Comparison of ENCODE assay signal across 15 cellular contexts in the genomic region with DNA sequence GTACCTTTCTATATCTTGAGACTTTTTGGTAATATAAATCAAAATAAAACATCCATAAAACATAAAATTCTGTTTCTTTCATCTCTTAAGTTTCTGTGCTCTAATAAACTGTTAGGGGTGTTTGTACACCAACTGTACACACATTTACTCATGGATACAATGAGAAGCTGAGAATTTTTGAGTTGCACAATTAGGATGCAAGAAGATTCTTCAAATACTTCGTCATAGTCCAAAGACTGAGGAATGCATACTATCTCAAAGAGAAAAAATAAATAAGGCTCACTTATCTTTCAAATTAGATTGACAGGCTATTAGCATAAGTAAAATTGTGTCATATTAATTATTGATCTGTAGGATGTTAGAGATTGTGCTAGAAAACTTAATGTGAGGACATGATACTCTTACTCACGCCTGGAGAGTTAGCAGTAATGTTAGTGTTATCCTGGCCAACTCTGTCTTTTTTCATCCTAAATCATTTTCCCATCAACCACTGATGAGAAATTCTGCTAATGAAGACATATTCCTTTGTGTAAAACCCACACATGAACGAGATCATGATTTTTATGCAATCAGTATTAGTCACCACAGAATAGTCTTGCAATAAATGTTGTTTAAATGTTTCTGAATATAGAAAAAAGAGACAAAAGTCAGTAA.
DNase-seq lines count a peak whose midpoint lies in the region; ATAC-seq and TF ChIP-seq lines count a peak whose summit lies in the region.
"Had no signal": no experiment of that assay in that cellular context is flagged by ENCODE, and none has a peak within 500 bp of the region (broad histone marks: within the 10 kb centered on the region; RNA-seq: fewer than 3 reads in every experiment).

No MANE protein-coding gene starts in this region.

- WGBS in gastroesophageal sphincter (ENCODE audit: low coverage in 1 of 2), 2 donors = 41 to 43% methylated on average over 3 of the region's 3 CpGs

- H3K4me2 ChIP-seq in skeletal muscle satellite cell (ENCODE audit: low read length) = peak overlapping the region; percentile 23

- H3K27me3 ChIP-seq in adipocyte (replicated peaks; ENCODE audit: control insufficient read depth, insufficient read depth, low read length) = no peaks in the 10 kb centered on the region
- no peaks in the 10 kb centered on the region for H3K27me3 ChIP-seq in gastroesophageal sphincter
- no peaks in the 10 kb centered on the region for H3K27me3 ChIP-seq in skeletal muscle satellite cell (ENCODE audit: control insufficient read depth, insufficient read depth, low read length)
- H3K27me3 ChIP-seq in WERI-Rb-1 (ENCODE audit: insufficient read depth, low read depth, severe bottlenecking) = peaks cover 52% of the 10 kb centered on the region
- H3K27me3 ChIP-seq: esophagus muscularis mucosa, ovary, transverse colon had no signal

- no peak overlapping the region for H3K9ac ChIP-seq in adipocyte (ENCODE audit: low read length)
- H3K9ac ChIP-seq in skeletal muscle satellite cell (ENCODE audit: low read depth, low read length) = no peak overlapping the region

- H3K4me3 ChIP-seq in adipocyte (ENCODE audit: low read length) = no peak overlapping the region
- H3K4me3 ChIP-seq in gastroesophageal sphincter = no peak overlapping the region
- no peak overlapping the region for H3K4me3 ChIP-seq in skeletal muscle satellite cell (ENCODE audit: low read length)
- no peak overlapping the region for H3K4me3 ChIP-seq in WERI-Rb-1 (ENCODE audit: low read depth, low read length)
- H3K4me3 ChIP-seq: esophagus muscularis mucosa, ovary, transverse colon had no signal

- DNase-seq in EL = peak; percentile 71
- DNase-seq in adipocyte (ENCODE audit: low read depth) = peak; percentile 58
- DNase-seq in WERI-Rb-1 = no peak
- DNase-seq in CD1c-positive myeloid dendritic cell (ENCODE audit: extremely low spot score) = no peak
- DNase-seq: activated naive CD8-positive, alpha-beta T cell treated with anti-CD3 and anti-CD28 coated beads, Interleukin-2, amount 10 ng/mL, durations not matched to agents 7 days and 5 days; CD8-positive, alpha-beta T cell; NCI-H1417 treated with DMSO at 0.1 percent for 48 hours; NCI-H446 treated with DMSO at 0.1 percent for 48 hours; ovary; transverse colon had no signal

- TF ChIP-seq CTCF in gastroesophageal sphincter (IDR thresholded peaks at IDR 0.05) (no peak), WERI-Rb-1 (IDR thresholded peaks at IDR 0.05; ENCODE audit: low read depth, low read length) (no peak)

- TF ChIP-seq POLR2A in gastroesophageal sphincter (IDR thresholded peaks at IDR 0.05) = no peak

- peaks cover 43% of the 10 kb centered on the region for H3K4me1 ChIP-seq in adipocyte (ENCODE audit: control insufficient read depth, insufficient read depth, low read length)
- peaks cover 0 to 42% (median 2%) of the 10 kb centered on the region in 3 donors for H3K4me1 ChIP-seq in gastroesophageal sphincter
- peaks cover 24% of the 10 kb centered on the region for H3K4me1 ChIP-seq in skeletal muscle satellite cell (ENCODE audit: control insufficient read depth, insufficient read depth, low read length)

- H3K9me3 ChIP-seq in adipocyte (ENCODE audit: control insufficient read depth, low read length) (no peaks in the 10 kb centered on the region), gastroesophageal sphincter (no peaks in the 10 kb centered on the region), skeletal muscle satellite cell (replicated peaks; ENCODE audit: low read length) (no peaks in the 10 kb centered on the region), WERI-Rb-1 (ENCODE audit: severe bottlenecking) (no peaks in the 10 kb centered on the region)
- H3K9me3 ChIP-seq: esophagus muscularis mucosa, ovary had no signal

- no peak overlapping the region for H3K27ac ChIP-seq in gastroesophageal sphincter
- H3K27ac ChIP-seq in WERI-Rb-1 = no peak overlapping the region
- H3K27ac ChIP-seq: esophagus muscularis mucosa, transverse colon had no signal

- H3K36me3 ChIP-seq in adipocyte (ENCODE audit: control insufficient read depth, insufficient read depth, low read length, severe bottlenecking) (no peaks in the 10 kb centered on the region), gastroesophageal sphincter (no peaks in the 10 kb centered on the region), skeletal muscle satellite cell (ENCODE audit: insufficient read depth, low read length) (no peaks in the 10 kb centered on the region), WERI-Rb-1 (no peaks in the 10 kb centered on the region)
- H3K36me3 ChIP-seq: esophagus muscularis mucosa, ovary, transverse colon had no signal

- no peak for TF ChIP-seq EP300 in gastroesophageal sphincter (IDR thresholded peaks at IDR 0.05)

- ATAC-seq in gastroesophageal sphincter (peak; percentile 50), GM19467 (IDR thresholded peaks at IDR 0.05; ENCODE audit: unreplicated experiment) (no peak), HG02852 (IDR thresholded peaks at IDR 0.05; ENCODE audit: unreplicated experiment) (no peak)
- ATAC-seq: CD8-positive, alpha-beta T cell had no signal

Comparison
In these comparisons a context has a peak if more than half of its experiments do, and no peak if none do; other contexts are left out.
1. DNase-seq: peak in EL (single experiment) and adipocyte (single experiment); none in WERI-Rb-1 (single experiment) and CD1c-positive myeloid dendritic cell (single experiment).